In the genomic region with DNA sequence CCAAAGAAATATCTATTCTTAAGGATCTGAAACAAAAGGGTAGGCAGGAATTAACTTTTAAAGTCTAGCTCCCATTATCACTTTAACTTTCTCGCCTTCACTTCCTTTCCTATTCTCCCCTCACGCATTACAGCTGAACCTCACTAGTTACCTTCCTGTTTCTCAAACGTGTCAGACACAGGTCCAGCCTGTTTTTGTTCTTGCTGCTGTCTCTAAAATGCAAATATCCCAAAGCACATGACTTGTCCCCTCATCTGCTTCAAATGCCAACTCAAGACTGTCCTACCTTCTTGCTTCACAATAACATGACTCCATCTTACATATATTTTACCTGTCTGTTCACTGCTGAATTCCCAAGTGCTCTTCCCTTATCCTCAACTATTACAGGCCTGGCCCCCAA, we compare ENCODE assay signal across 20 cellular contexts. TPM values are rescaled to one million over a fixed set of nuclear protein-coding genes. Genes with fewer than 3 reads are reported as not detected.
DNase-seq lines count a peak whose midpoint lies in the region; ATAC-seq and TF ChIP-seq lines count a peak whose summit lies in the region.
"Had no signal": no experiment of that assay in that cellular context is flagged by ENCODE, and none has a peak within 500 bp of the region (broad histone marks: within the 10 kb centered on the region; RNA-seq: fewer than 3 reads in every experiment).

No MANE protein-coding gene starts in this region.

- peaks cover 11% of the 10 kb centered on the region for H3F3A ChIP-seq in PC-9 (ENCODE audit: insufficient read depth, low read depth)

- ATAC-seq in GM18502 (IDR thresholded peaks at IDR 0.05; ENCODE audit: poor library complexity, unreplicated experiment) (peak; percentile 48), aorta (ENCODE audit: low FRiP score) (no peak)

- H4K20me1 ChIP-seq in PC-9 (ENCODE audit: insufficient read depth) = no peaks in the 10 kb centered on the region

- H3K27ac Mint-ChIP-seq in CD14-positive monocyte = peak overlapping the region; percentile 5 to 82 (median 37)

- H3K4me3 Mint-ChIP-seq in CD14-positive monocyte = no peak overlapping the region

- BruUV-seq in PC-9 (replicated peaks; lab: Mats Ljungman, UMichigan) = no TSS peak

- peaks cover 2% of the 10 kb centered on the region for H3K4me1 Mint-ChIP-seq in CD14-positive monocyte

- DNase-seq in CD14-positive monocyte (ENCODE audit: low spot score) (no peak), PC-9 (no peak), aorta (no peak), foreskin fibroblast (no peak), retina (no peak), vagina (ENCODE audit: extremely low spot score in 2 of 2) (no peak)
- DNase-seq: activated naive CD4-positive, alpha-beta T cell treated with anti-CD3 and anti-CD28 coated beads, Interleukin-2, amount 50 U/mL, for 16 hours; AML-193; DMS79; foreskin melanocyte; MV-4-11; NCI-H2171 treated with DMSO at 0.1 percent for 48 hours; NK-92 treated with Interleukin-12 subunit alpha and Interleukin-12 subunit beta, amount 100 ng/mL, for 24 hours; SIG-M5; stimulated activated CD4-positive, alpha-beta T cell treated with anti-CD3 and anti-CD28 coated beads, Interleukin-12 subunit alpha, Interleukin-12 subunit beta, amount 100 ng/mL, for 4 hours; T1000 had no signal

- H3K79me2 ChIP-seq in PC-9 (ENCODE audit: low read depth) = no peaks in the 10 kb centered on the region

- TF ChIP-seq CTCF in CD14-positive monocyte (IDR thresholded peaks at IDR 0.05) = no peak
- TF ChIP-seq CTCF in PC-9 (conservative IDR thresholded peaks at IDR 0.05) = no peak
- no peak for TF ChIP-seq CTCF in foreskin fibroblast (IDR thresholded peaks at IDR 0.05; ENCODE audit: low read depth, low read length)
- no peak for TF ChIP-seq CTCF in vagina (IDR thresholded peaks at IDR 0.05)

- peak overlapping the region; percentile 24 for H3K9ac ChIP-seq in iPS-15b (ENCODE audit: low read depth, low read length)

- POLR2A ChIA-PET in PC-9 (lab: Charles Lee; ENCODE audit: unreplicated experiment) = no interaction called here

- no peaks in the 10 kb centered on the region for H3K27me3 Mint-ChIP-seq in CD14-positive monocyte (ENCODE audit: low read depth in 3 of 3)

- no peak for TF ChIP-seq POLR2A in vagina (IDR thresholded peaks at IDR 0.05)

- H3K4me1 ChIP-seq in PC-9 (replicated peaks; ENCODE audit: insufficient read depth) (no peaks in the 10 kb centered on the region), iPS-15b (ENCODE audit: control insufficient read depth, insufficient read depth, low read length) (no peaks in the 10 kb centered on the region), aorta (ENCODE audit: control insufficient read depth in 1 of 2, insufficient read depth in 2 of 2, low read length in 2 of 2) (no peaks in the 10 kb centered on the region), vagina (no peaks in the 10 kb centered on the region)
- H3K4me1 ChIP-seq: suprapubic skin had no signal

- H3K9me3 ChIP-seq in PC-9 (ENCODE audit: insufficient read depth, low read depth) (no peaks in the 10 kb centered on the region), iPS-15b (ENCODE audit: control insufficient read depth, insufficient read depth, low read length) (no peaks in the 10 kb centered on the region), aorta (ENCODE audit: control insufficient read depth, low read length) (no peaks in the 10 kb centered on the region), vagina (no peaks in the 10 kb centered on the region)
- H3K9me3 ChIP-seq: suprapubic skin had no signal

- intact Hi-C loops in CD14-positive monocyte (cut with micrococcal nuclease) = no loop called here
- intact Hi-C loops in PC-9 (cut with micrococcal nuclease; ENCODE audit: unreplicated experiment) = no loop called here
- intact Hi-C loops in aorta (cut with DNase I) = no loop called here
- intact Hi-C loops in vagina (cut with DNase I) = no loop called here

- no peaks in the 10 kb centered on the region for H3K9me3 Mint-ChIP-seq in CD14-positive monocyte

- no peaks in the 10 kb centered on the region for H3K9me2 ChIP-seq in PC-9 (ENCODE audit: insufficient read depth)

- no peak overlapping the region for H3K4me3 ChIP-seq in PC-9
- no peak overlapping the region for H3K4me3 ChIP-seq in iPS-15b (ENCODE audit: low read depth, low read length)
- H3K4me3 ChIP-seq in aorta (ENCODE audit: low read length in 2 of 2) = no peak overlapping the region
- no peak overlapping the region for H3K4me3 ChIP-seq in foreskin fibroblast (ENCODE audit: low read depth in 1 of 2, low read length in 2 of 2)
- no peak overlapping the region for H3K4me3 ChIP-seq in vagina
- H3K4me3 ChIP-seq: cardiac muscle cell, suprapubic skin had no signal

- WGBS in aorta, 2 donors = 62 to 72% methylated on average over 3 of the region's 3 CpGs

- peak overlapping the region; percentile 6; the same call in 1 of the 2 replicates for H3K27ac ChIP-seq in PC-9
- H3K27ac ChIP-seq in aorta (ENCODE audit: low read depth in 1 of 2, low read length in 2 of 2) = no peak overlapping the region
- no peak overlapping the region for H3K27ac ChIP-seq in vagina
- H3K27ac ChIP-seq: cardiac muscle cell, suprapubic skin had no signal

- H3K36me3 Mint-ChIP-seq in CD14-positive monocyte = peaks cover 80 to 94% of the 10 kb centered on the region in 2 donors

- H3K36me3 ChIP-seq in PC-9 (ENCODE audit: low read depth) (peaks cover 3% of the 10 kb centered on the region; the same call in 1 of the 2 replicates), iPS-15b (ENCODE audit: control insufficient read depth, insufficient read depth, low read length) (peaks cover 5% of the 10 kb centered on the region), aorta (ENCODE audit: control insufficient read depth in 1 of 2, insufficient read depth in 2 of 2, low read length in 1 of 2) (peaks cover 3 to 6% of the 10 kb centered on the region in 2 donors), vagina (peaks cover 0 to 49% of the 10 kb centered on the region in 2 donors)

- H3K4me2 ChIP-seq in PC-9 = no peak overlapping the region

- H2AFZ ChIP-seq in PC-9 = no peak overlapping the region

- CTCF ChIA-PET in PC-9 (lab: Charles Lee) = interaction anchor here (0.7 kb wide), 1 partner anchor 46 kb away, joined by 4 read pairs; no protein-coding TSS in a partner anchor

- no peaks in the 10 kb centered on the region for H3K27me3 ChIP-seq in PC-9 (ENCODE audit: insufficient read depth, low read depth)
- H3K27me3 ChIP-seq in iPS-15b (ENCODE audit: control insufficient read depth, insufficient read depth, low read length) = no peaks in the 10 kb centered on the region
- H3K27me3 ChIP-seq in aorta (ENCODE audit: control insufficient read depth in 1 of 2, insufficient read depth in 2 of 2, low read length in 1 of 2) = no peaks in the 10 kb centered on the region
- H3K27me3 ChIP-seq in vagina = no peaks in the 10 kb centered on the region
- H3K27me3 ChIP-seq: cardiac muscle cell, suprapubic skin had no signal

RNA-seq across cellular contexts. Expression of a gene that starts 17.6 kb away (rescaled TPM):
- polyA plus RNA-seq in CD14-positive monocyte = 10 to 100 TPM; 39.0 to 39.2 TPM
- 14.0 and 24.2 TPM in 2 replicates for total RNA-seq in PC-9 (2021)
- 10 to 100 TPM; 27.7 to 28.7 TPM for total RNA-seq in aorta
- polyA plus RNA-seq in aorta = 10 to 100 TPM; 24.8 to 41.7 TPM
- 18.7 TPM for total RNA-seq in vagina

RNA-seq across cellular contexts. Expression of a gene that starts 17.9 kb away (rescaled TPM):
- 10 to 100 TPM; 23.6 to 25.4 TPM for polyA plus RNA-seq in CD14-positive monocyte
- total RNA-seq in PC-9 (2021) = 18.1 and 18.3 TPM in 2 replicates
- 10 to 100 TPM; 37.4 to 43.1 TPM for total RNA-seq in aorta
- 1 to 10 TPM; 8.6 to 9.0 TPM for polyA plus RNA-seq in aorta
- 49.1 TPM for total RNA-seq in vagina

RNA-seq across cellular contexts. Expression of a gene that starts 55.2 kb away (rescaled TPM):
- polyA plus RNA-seq in CD14-positive monocyte (10 to 100 TPM; 37.5 to 44.4 TPM), aorta (10 to 100 TPM in 1 of 2 donors, under 1 TPM in 1; 0.92 to 18.7 TPM)
- total RNA-seq in PC-9 (2021) (11.7 and 21.4 TPM in 2 replicates), aorta (10 to 100 TPM; 13.4 to 18.4 TPM), vagina (8.3 TPM)
- total RNA-seq: cardiac muscle cell had no signal
- polyA plus RNA-seq: cardiac muscle cell had no signal
